ENCODE assay signal across 1 cellular context in the genomic region with DNA sequence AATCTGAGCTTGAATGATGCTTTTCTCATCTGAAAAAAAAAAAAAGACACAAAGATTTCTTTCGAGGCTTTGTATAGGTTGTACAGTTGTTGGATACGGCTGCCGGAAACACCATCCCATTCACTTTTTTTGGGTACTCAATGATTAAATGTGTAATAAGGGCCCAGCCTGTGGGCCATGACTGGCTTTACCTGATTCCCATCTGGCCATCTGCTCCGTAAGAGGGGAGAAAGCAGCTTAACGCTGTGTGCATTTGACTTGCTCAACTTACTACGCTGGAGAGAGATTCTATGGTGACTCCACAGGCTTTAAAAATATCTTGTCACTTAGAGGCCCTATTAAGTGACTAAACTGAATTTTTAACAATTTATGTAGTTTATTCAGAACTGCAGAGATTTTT.
TF ChIP-seq lines count a peak whose summit lies in the region.

No MANE protein-coding gene starts in this region.

TF ChIP-seq in HepG2, 621 proteins besides CTCF, POLR2A, EP300 and RAD21:
- TF ChIP-seq, protein P1, sequence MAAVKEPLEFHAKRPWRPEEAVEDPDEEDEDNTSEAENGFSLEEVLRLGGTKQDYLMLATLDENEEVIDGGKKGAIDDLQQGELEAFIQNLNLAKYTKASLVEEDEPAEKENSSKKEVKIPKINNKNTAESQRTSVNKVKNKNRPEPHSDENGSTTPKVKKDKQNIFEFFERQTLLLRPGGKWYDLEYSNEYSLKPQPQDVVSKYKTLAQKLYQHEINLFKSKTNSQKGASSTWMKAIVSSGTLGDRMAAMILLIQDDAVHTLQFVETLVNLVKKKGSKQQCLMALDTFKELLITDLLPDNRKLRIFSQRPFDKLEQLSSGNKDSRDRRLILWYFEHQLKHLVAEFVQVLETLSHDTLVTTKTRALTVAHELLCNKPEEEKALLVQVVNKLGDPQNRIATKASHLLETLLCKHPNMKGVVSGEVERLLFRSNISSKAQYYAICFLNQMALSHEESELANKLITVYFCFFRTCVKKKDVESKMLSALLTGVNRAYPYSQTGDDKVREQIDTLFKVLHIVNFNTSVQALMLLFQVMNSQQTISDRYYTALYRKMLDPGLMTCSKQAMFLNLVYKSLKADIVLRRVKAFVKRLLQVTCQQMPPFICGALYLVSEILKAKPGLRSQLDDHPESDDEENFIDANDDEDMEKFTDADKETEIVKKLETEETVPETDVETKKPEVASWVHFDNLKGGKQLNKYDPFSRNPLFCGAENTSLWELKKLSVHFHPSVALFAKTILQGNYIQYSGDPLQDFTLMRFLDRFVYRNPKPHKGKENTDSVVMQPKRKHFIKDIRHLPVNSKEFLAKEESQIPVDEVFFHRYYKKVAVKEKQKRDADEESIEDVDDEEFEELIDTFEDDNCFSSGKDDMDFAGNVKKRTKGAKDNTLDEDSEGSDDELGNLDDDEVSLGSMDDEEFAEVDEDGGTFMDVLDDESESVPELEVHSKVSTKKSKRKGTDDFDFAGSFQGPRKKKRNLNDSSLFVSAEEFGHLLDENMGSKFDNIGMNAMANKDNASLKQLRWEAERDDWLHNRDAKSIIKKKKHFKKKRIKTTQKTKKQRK (IDR thresholded peaks at IDR 0.05; ENCODE audit: low read length), result no peak
- TF ChIP-seq CEBPB (IDR thresholded peaks at IDR 0.05; ENCODE audit: borderline replicate concordance, low read depth, low read length) (no peak), HNRNPK (IDR thresholded peaks at IDR 0.05; ENCODE audit: low read depth, low read length, poor library complexity, severe bottlenecking) (no peak), GABPA (IDR thresholded peaks at IDR 0.05; ENCODE audit: low read depth, low read length) (no peak), GABPA (CRISPR knock-in tag; IDR thresholded peaks at IDR 0.05; ENCODE audit: low read depth) (no peak), KDM6A (CRISPR knock-in tag; IDR thresholded peaks at IDR 0.05; ENCODE audit: low read depth) (no peak)
